In genomic region chr5:172434246-172434645, GRCh38 we compare ENCODE assay signal across 26 cellular contexts.
"Had no signal": no experiment of that assay in that cellular context is flagged by ENCODE, and none has a peak within 500 bp of the region (broad histone marks: within the 10 kb centered on the region; RNA-seq: fewer than 3 reads in every experiment).

No MANE protein-coding gene starts in this region.

- H3K9me3 Mint-ChIP-seq: activated B cell treated with CpG ODN at 0.5 μM for 24 hours; activated CD4-positive, alpha-beta T cell treated with anti-CD3 and anti-CD28 coated beads, Interleukin-2, amount 10 ng/mL, durations not matched to agents 24 days and 14 days; activated naive CD4-positive, alpha-beta T cell treated with anti-CD3 and anti-CD28 coated beads, Interleukin-2, amount 10 ng/mL, durations not matched to agents 7 days and 5 days; activated naive CD8-positive, alpha-beta T cell treated with anti-CD3 and anti-CD28 coated beads for 36 hours; activated T-cell treated with anti-CD3 and anti-CD28 coated beads, Interleukin-2, amount 50 U/mL, for 4 hours; central memory CD8-positive, alpha-beta T cell; T-cell had no signal

- H3K27ac ChIP-seq: SK-N-MC had no signal

- H3K4me1 Mint-ChIP-seq: activated B cell treated with CpG ODN at 0.5 μM for 24 hours; activated CD4-positive, alpha-beta T cell treated with anti-CD3 and anti-CD28 coated beads, Interleukin-2, amount 10 ng/mL, durations not matched to agents 24 days and 14 days; activated naive CD4-positive, alpha-beta T cell treated with anti-CD3 and anti-CD28 coated beads, Interleukin-2, amount 10 ng/mL, durations not matched to agents 7 days and 5 days; activated naive CD8-positive, alpha-beta T cell treated with anti-CD3 and anti-CD28 coated beads for 36 hours; central memory CD8-positive, alpha-beta T cell; T-cell had no signal

- H3K4me3 Mint-ChIP-seq: activated B cell treated with CpG ODN at 0.5 μM for 24 hours; activated CD4-positive, alpha-beta T cell treated with anti-CD3 and anti-CD28 coated beads, Interleukin-2, amount 10 ng/mL, durations not matched to agents 24 days and 14 days; activated naive CD4-positive, alpha-beta T cell treated with anti-CD3 and anti-CD28 coated beads, Interleukin-2, amount 10 ng/mL, durations not matched to agents 7 days and 5 days; activated naive CD8-positive, alpha-beta T cell treated with anti-CD3 and anti-CD28 coated beads for 36 hours; activated T-cell treated with anti-CD3 and anti-CD28 coated beads, Interleukin-2, amount 50 U/mL, for 4 hours; central memory CD8-positive, alpha-beta T cell; T-cell had no signal

- ATAC-seq: activated T-cell treated with anti-CD3 and anti-CD28 coated beads, Interleukin-2, amount 50 U/mL, for 4 hours; Panc1; Right ventricle myocardium inferior; T-cell had no signal

- H3K27me3 Mint-ChIP-seq: activated naive CD8-positive, alpha-beta T cell treated with anti-CD3 and anti-CD28 coated beads for 36 hours had no signal

- H3K27ac Mint-ChIP-seq: activated B cell treated with CpG ODN at 0.5 μM for 24 hours; activated CD4-positive, alpha-beta T cell treated with anti-CD3 and anti-CD28 coated beads, Interleukin-2, amount 10 ng/mL, durations not matched to agents 24 days and 14 days; activated naive CD4-positive, alpha-beta T cell treated with anti-CD3 and anti-CD28 coated beads, Interleukin-2, amount 10 ng/mL, durations not matched to agents 7 days and 5 days; activated naive CD8-positive, alpha-beta T cell treated with anti-CD3 and anti-CD28 coated beads for 36 hours; T-cell had no signal

- DNase-seq: activated B cell treated with CpG ODN at 0.5 μM for 24 hours; activated CD4-positive, alpha-beta T cell treated with anti-CD3 and anti-CD28 coated beads for 1 hour; activated CD4-positive, alpha-beta T cell treated with anti-CD3 and anti-CD28 coated beads, Interleukin-2, amount 10 ng/mL, durations not matched to agents 24 days and 14 days; activated CD4-positive, alpha-beta T cell treated with anti-CD3 and anti-CD28 coated beads, Interleukin-2, amount 50 U/mL, for 48 hours; activated CD8-positive, alpha-beta memory T cell treated with anti-CD3 and anti-CD28 coated beads for 24 hours; activated gamma-delta T cell treated with Interleukin-2 at 50 U/mL for 16 hours; activated naive CD4-positive, alpha-beta T cell treated with anti-CD3 and anti-CD28 coated beads, Interleukin-2, amount 10 ng/mL, durations not matched to agents 7 days and 5 days; activated naive CD8-positive, alpha-beta T cell treated with anti-CD3 and anti-CD28 coated beads for 36 hours; activated T-cell treated with anti-CD3 and anti-CD28 coated beads, Interleukin-2, amount 50 U/mL, for 4 hours; MM.1S; NCI-H1105 treated with DMSO at 0.1 percent for 48 hours; NCI-H1436 treated with DMSO at 0.1 percent for 48 hours; NCI-H187; NCI-H2171; NCI-H2227 treated with DMSO at 0.1 percent for 48 hours; NCI-H526 treated with DMSO at 0.1 percent for 48 hours; NCI-H82; OCI-M1; RPMI8226; T-cell; T-helper 2 cell; T1000 had no signal

- H3K36me3 Mint-ChIP-seq: activated naive CD4-positive, alpha-beta T cell treated with anti-CD3 and anti-CD28 coated beads, Interleukin-2, amount 10 ng/mL, durations not matched to agents 7 days and 5 days; activated naive CD8-positive, alpha-beta T cell treated with anti-CD3 and anti-CD28 coated beads for 36 hours; T-cell had no signal

- H3K4me3 ChIP-seq: SK-N-MC had no signal
